Comparison of ENCODE assay signal across 13 cellular contexts in genomic region chr9:7146582-7146981, GRCh38.
A peak's percentile ranks its signal among the peaks of the same experiment; 100 is the strongest.
DNase-seq lines count a peak whose midpoint lies in the region; ATAC-seq and TF ChIP-seq lines count a peak whose summit lies in the region.
"Had no signal": no experiment of that assay in that cellular context is flagged by ENCODE, and none has a peak within 500 bp of the region (broad histone marks: within the 10 kb centered on the region; RNA-seq: fewer than 3 reads in every experiment).

No MANE protein-coding gene starts in this region.

- no peak overlapping the region for H3K27ac Mint-ChIP-seq in GM23338
- H3K27ac Mint-ChIP-seq in stimulated activated naive CD8-positive, alpha-beta T cell treated with anti-CD3 and anti-CD28 coated beads, Interleukin-15, amount 100 ng/mL, for 72 hours, result no peak overlapping the region

- no peaks in the 10 kb centered on the region for H3K9me2 ChIP-seq in GM23338 (ENCODE audit: insufficient read depth)

- H3K79me2 ChIP-seq in GM23338 (replicated peaks; ENCODE audit: insufficient read depth), result no peaks in the 10 kb centered on the region

- no peak overlapping the region for H3K4me3 Mint-ChIP-seq in GM23338
- H3K4me3 Mint-ChIP-seq in stimulated activated naive CD8-positive, alpha-beta T cell treated with anti-CD3 and anti-CD28 coated beads, Interleukin-15, amount 100 ng/mL, for 72 hours, result no peak overlapping the region

- H3K9me3 Mint-ChIP-seq in GM23338, result no peaks in the 10 kb centered on the region
- no peaks in the 10 kb centered on the region for H3K9me3 Mint-ChIP-seq in stimulated activated naive CD8-positive, alpha-beta T cell treated with anti-CD3 and anti-CD28 coated beads, Interleukin-15, amount 100 ng/mL, for 72 hours

- H3F3A ChIP-seq in GM23338 (replicated peaks; ENCODE audit: low read depth), result no peaks in the 10 kb centered on the region

- no peaks in the 10 kb centered on the region for H3K27me3 ChIP-seq in GM23338 (ENCODE audit: insufficient read depth)
- H3K27me3 ChIP-seq: BLaER1, testis had no signal

- ATAC-seq in GM23338, result peak; percentile 55
- ATAC-seq in stimulated activated naive CD8-positive, alpha-beta T cell treated with anti-CD3 and anti-CD28 coated beads, Interleukin-15, amount 100 ng/mL, for 72 hours, result no peak

- no peak overlapping the region for H3K4me2 ChIP-seq in GM23338
- H3K4me2 ChIP-seq: BLaER1 had no signal

- DNase-seq in GM23338 (ENCODE audit: low spot score) (peak; percentile 12), NCI-H69 (lab: John Stamatoyannopoulos, UW) (peak; percentile 82), epithelial cell of prostate (ENCODE audit: low read depth, low spot score) (peak; percentile 37), pons (ENCODE audit: low spot score) (peak; percentile 70), GDM1 (lab: John Stamatoyannopoulos, UW) (no peak), NAMALWA (ENCODE audit: low spot score) (no peak)
- no peak for DNase-seq in stimulated activated naive CD8-positive, alpha-beta T cell treated with anti-CD3 and anti-CD28 coated beads, Interleukin-15, amount 100 ng/mL, for 72 hours
- DNase-seq: EL, NCI-H2171 treated with DMSO at 0.1 percent for 48 hours, posterior cingulate gyrus, testis, WERI-Rb-1 had no signal

- H2AFZ ChIP-seq in GM23338, result no peak overlapping the region

- H3K4me1 ChIP-seq in GM23338 (ENCODE audit: insufficient read depth), result no peaks in the 10 kb centered on the region

- H3K36me3 Mint-ChIP-seq in GM23338 (ENCODE audit: low read depth), result peaks cover 4% of the 10 kb centered on the region; the same call in 1 of the 3 replicates

- no peak overlapping the region for H3K4me3 ChIP-seq in GM23338
- H3K4me3 ChIP-seq: BLaER1, testis had no signal

- H3K27me3 Mint-ChIP-seq in GM23338 (ENCODE audit: insufficient read depth, low read depth, poor library complexity), result peaks cover 6% of the 10 kb centered on the region
- H3K27me3 Mint-ChIP-seq in stimulated activated naive CD8-positive, alpha-beta T cell treated with anti-CD3 and anti-CD28 coated beads, Interleukin-15, amount 100 ng/mL, for 72 hours, result no peaks in the 10 kb centered on the region

- no peaks in the 10 kb centered on the region; the same call in 1 of the 2 replicates for H4K20me1 ChIP-seq in GM23338 (replicated peaks; ENCODE audit: insufficient read depth)
- H4K20me1 ChIP-seq: BLaER1 had no signal

- peaks cover 3% of the 10 kb centered on the region; the same call in 2 of the 3 replicates for H3K4me1 Mint-ChIP-seq in GM23338
- peaks cover 35% of the 10 kb centered on the region for H3K4me1 Mint-ChIP-seq in stimulated activated naive CD8-positive, alpha-beta T cell treated with anti-CD3 and anti-CD28 coated beads, Interleukin-15, amount 100 ng/mL, for 72 hours

- H3K36me3 ChIP-seq in GM23338 (ENCODE audit: insufficient read depth), result no peaks in the 10 kb centered on the region
- H3K36me3 ChIP-seq: WERI-Rb-1 had no signal

- H3K27ac ChIP-seq in GM23338 (ENCODE audit: low read depth), result no peak overlapping the region
- no peak overlapping the region for H3K27ac ChIP-seq in epithelial cell of prostate
- H3K27ac ChIP-seq: BLaER1, testis, WERI-Rb-1 had no signal

- TF ChIP-seq CTCF in GM23338 (conservative IDR thresholded peaks at IDR 0.05; ENCODE audit: low read depth in 2 of 2), result no peak

TF ChIP-seq in GM23338, 12 proteins besides CTCF, POLR2A, EP300 and RAD21:
- TF ChIP-seq POLR2AphosphoS5 (IDR thresholded peaks at IDR 0.05; ENCODE audit: low read depth) (no peak), STAT1 (IDR thresholded peaks at IDR 0.05; ENCODE audit: unreplicated experiment) (no peak)
- TF ChIP-seq, protein P1, sequence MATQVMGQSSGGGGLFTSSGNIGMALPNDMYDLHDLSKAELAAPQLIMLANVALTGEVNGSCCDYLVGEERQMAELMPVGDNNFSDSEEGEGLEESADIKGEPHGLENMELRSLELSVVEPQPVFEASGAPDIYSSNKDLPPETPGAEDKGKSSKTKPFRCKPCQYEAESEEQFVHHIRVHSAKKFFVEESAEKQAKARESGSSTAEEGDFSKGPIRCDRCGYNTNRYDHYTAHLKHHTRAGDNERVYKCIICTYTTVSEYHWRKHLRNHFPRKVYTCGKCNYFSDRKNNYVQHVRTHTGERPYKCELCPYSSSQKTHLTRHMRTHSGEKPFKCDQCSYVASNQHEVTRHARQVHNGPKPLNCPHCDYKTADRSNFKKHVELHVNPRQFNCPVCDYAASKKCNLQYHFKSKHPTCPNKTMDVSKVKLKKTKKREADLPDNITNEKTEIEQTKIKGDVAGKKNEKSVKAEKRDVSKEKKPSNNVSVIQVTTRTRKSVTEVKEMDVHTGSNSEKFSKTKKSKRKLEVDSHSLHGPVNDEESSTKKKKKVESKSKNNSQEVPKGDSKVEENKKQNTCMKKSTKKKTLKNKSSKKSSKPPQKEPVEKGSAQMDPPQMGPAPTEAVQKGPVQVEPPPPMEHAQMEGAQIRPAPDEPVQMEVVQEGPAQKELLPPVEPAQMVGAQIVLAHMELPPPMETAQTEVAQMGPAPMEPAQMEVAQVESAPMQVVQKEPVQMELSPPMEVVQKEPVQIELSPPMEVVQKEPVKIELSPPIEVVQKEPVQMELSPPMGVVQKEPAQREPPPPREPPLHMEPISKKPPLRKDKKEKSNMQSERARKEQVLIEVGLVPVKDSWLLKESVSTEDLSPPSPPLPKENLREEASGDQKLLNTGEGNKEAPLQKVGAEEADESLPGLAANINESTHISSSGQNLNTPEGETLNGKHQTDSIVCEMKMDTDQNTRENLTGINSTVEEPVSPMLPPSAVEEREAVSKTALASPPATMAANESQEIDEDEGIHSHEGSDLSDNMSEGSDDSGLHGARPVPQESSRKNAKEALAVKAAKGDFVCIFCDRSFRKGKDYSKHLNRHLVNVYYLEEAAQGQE (IDR thresholded peaks at IDR 0.05; ENCODE audit: unreplicated experiment), result no peak

Comparison
In these comparisons a context has a peak if more than half of its experiments do, and no peak if none do; other contexts are left out.
1. DNase-seq: peak in GM23338 (single experiment), NCI-H69 (single experiment), epithelial cell of prostate (single experiment) and pons (single experiment); none in GDM1 (single experiment), NAMALWA (single experiment) and stimulated activated naive CD8-positive, alpha-beta T cell treated with anti-CD3 and anti-CD28 coated beads, Interleukin-15, amount 100 ng/mL, for 72 hours (0 of 2).